In genomic region chr7:106402898-106403297, GRCh38 we compare ENCODE assay signal across 24 cellular contexts.
"Had no signal": no experiment of that assay in that cellular context is flagged by ENCODE, and none has a peak within 500 bp of the region (broad histone marks: within the 10 kb centered on the region; RNA-seq: fewer than 3 reads in every experiment).

No MANE protein-coding gene starts in this region.

- DNase-seq: stimulated activated CD4-positive, alpha-beta T cell treated with anti-CD3 and anti-CD28 coated beads, Interleukin-2, amount 100 ng/mL, for 48 hours; stimulated activated CD4-positive, alpha-beta T cell treated with anti-CD3 and anti-CD28 coated beads, Interleukin-4, amount 100 ng/mL, for 1 hour; stimulated activated CD4-positive, alpha-beta T cell treated with anti-CD3 and anti-CD28 coated beads, Interleukin-4, amount 100 ng/mL, for 24 hours; stimulated activated CD4-positive, alpha-beta T cell treated with anti-CD3 and anti-CD28 coated beads, Interleukin-4, amount 100 ng/mL, for 4 hours; stimulated activated CD8-positive, alpha-beta memory T cell treated with anti-CD3 and anti-CD28 coated beads, Interleukin-4, amount 100 ng/mL, for 48 hours; stimulated activated naive B cell treated with anti-CD40 and anti-IgM and Interleukin-4, amounts not matched to agents 10 μg/mL and 1 μg/mL and 100 μg/mL, for 72 hours; stimulated activated naive CD4-positive, alpha-beta T cell; stimulated activated naive CD4-positive, alpha-beta T cell treated with Interleukin-2 at 50 U/mL for 16 hours; stimulated activated naive CD8-positive, alpha-beta T cell treated with anti-CD3 and anti-CD28 coated beads, Interleukin-15, amount 100 ng/mL, for 72 hours; stimulated activated naive CD8-positive, alpha-beta T cell treated with anti-CD3 and anti-CD28 coated beads, Interleukin-15, Interleukin-2, amounts not matched to agents 100 U/mL and 50 U/mL, for 24 hours; stomach; substantia nigra; testis; thyroid gland; tibial artery; transverse colon; trophoblast cell; upper lobe of left lung; upper lobe of right lung; uterus had no signal

- H3K36me3 Mint-ChIP-seq: stimulated activated effector memory CD8-positive, alpha-beta T cell treated with anti-CD3 and anti-CD28 coated beads, Interleukin-12 subunit alpha, Interleukin-12 subunit beta, amount 100 ng/mL, for 72 hours; stimulated activated memory B cell treated with anti-CD40 and anti-IgM and Interleukin-4, amounts not matched to agents 10 μg/mL and 1 μg/mL and 100 μg/mL, for 72 hours; stimulated activated naive B cell treated with anti-CD40 and anti-IgM and Interleukin-4, amounts not matched to agents 10 μg/mL and 1 μg/mL and 100 μg/mL, for 72 hours; type B pancreatic cell had no signal

- H3K4me3 Mint-ChIP-seq: stimulated activated effector memory CD8-positive, alpha-beta T cell treated with anti-CD3 and anti-CD28 coated beads, Interleukin-12 subunit alpha, Interleukin-12 subunit beta, amount 100 ng/mL, for 72 hours; stimulated activated memory B cell treated with anti-CD40 and anti-IgM and Interleukin-4, amounts not matched to agents 10 μg/mL and 1 μg/mL and 100 μg/mL, for 72 hours; stimulated activated naive B cell treated with anti-CD40 and anti-IgM and Interleukin-4, amounts not matched to agents 10 μg/mL and 1 μg/mL and 100 μg/mL, for 72 hours; stimulated activated naive CD8-positive, alpha-beta T cell treated with anti-CD3 and anti-CD28 coated beads, Interleukin-15, amount 100 ng/mL, for 72 hours; stimulated activated naive CD8-positive, alpha-beta T cell treated with anti-CD3 and anti-CD28 coated beads, Interleukin-15, Interleukin-2, amounts not matched to agents 100 ng/mL and 50 ng/mL, for 24 hours; type B pancreatic cell had no signal

- H3K27ac Mint-ChIP-seq: stimulated activated effector memory CD8-positive, alpha-beta T cell treated with anti-CD3 and anti-CD28 coated beads, Interleukin-12 subunit alpha, Interleukin-12 subunit beta, amount 100 ng/mL, for 72 hours; stimulated activated memory B cell treated with anti-CD40 and anti-IgM and Interleukin-4, amounts not matched to agents 10 μg/mL and 1 μg/mL and 100 μg/mL, for 72 hours; stimulated activated naive B cell treated with anti-CD40 and anti-IgM and Interleukin-4, amounts not matched to agents 10 μg/mL and 1 μg/mL and 100 μg/mL, for 72 hours; stimulated activated naive CD8-positive, alpha-beta T cell treated with anti-CD3 and anti-CD28 coated beads, Interleukin-15, amount 100 ng/mL, for 72 hours; stimulated activated naive CD8-positive, alpha-beta T cell treated with anti-CD3 and anti-CD28 coated beads, Interleukin-15, Interleukin-2, amounts not matched to agents 100 ng/mL and 50 ng/mL, for 24 hours; type B pancreatic cell had no signal

- ATAC-seq: stimulated activated effector memory CD8-positive, alpha-beta T cell treated with anti-CD3 and anti-CD28 coated beads, Interleukin-12 subunit alpha, Interleukin-12 subunit beta, amount 100 ng/mL, for 72 hours; stimulated activated memory B cell treated with anti-CD40 and anti-IgM and Interleukin-4, amounts not matched to agents 10 μg/mL and 1 μg/mL and 100 μg/mL, for 72 hours; stimulated activated naive B cell treated with anti-CD40 and anti-IgM and Interleukin-4, amounts not matched to agents 10 μg/mL and 1 μg/mL and 100 μg/mL, for 72 hours; stimulated activated naive CD8-positive, alpha-beta T cell treated with anti-CD3 and anti-CD28 coated beads, Interleukin-15, amount 100 ng/mL, for 72 hours; stimulated activated naive CD8-positive, alpha-beta T cell treated with anti-CD3 and anti-CD28 coated beads, Interleukin-15, Interleukin-2, amounts not matched to agents 100 U/mL and 50 U/mL, for 24 hours; upper lobe of right lung had no signal
